In the genomic region with DNA sequence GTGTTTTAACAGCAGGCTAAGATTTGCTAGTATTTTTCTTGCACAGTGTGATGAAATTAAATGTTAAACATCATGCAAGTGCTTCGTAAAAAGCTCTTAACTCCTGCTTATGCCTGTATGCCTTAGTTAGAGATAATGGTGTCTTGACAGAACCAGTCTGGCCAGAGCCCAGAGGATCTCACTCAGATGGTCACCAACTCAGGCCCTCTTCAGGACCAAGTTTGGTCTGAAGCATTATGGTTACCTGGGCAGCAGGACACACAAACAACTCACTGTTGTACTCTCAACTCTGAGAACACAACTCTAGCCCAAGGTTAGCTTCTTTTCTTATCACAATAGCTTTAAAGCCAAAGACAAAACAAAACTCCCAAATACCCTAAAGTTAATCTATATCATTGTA, we compare ENCODE assay signal across 17 cellular contexts.
DNase-seq lines count a peak whose midpoint lies in the region; ATAC-seq and TF ChIP-seq lines count a peak whose summit lies in the region.
"Had no signal": no experiment of that assay in that cellular context is flagged by ENCODE, and none has a peak within 500 bp of the region (broad histone marks: within the 10 kb centered on the region; RNA-seq: fewer than 3 reads in every experiment).

No MANE protein-coding gene starts in this region.

- H3K4me1 ChIP-seq in cardiac muscle cell (ENCODE audit: low read depth) = no peaks in the 10 kb centered on the region
- peaks cover 0 to 20% of the 10 kb centered on the region in 2 donors for H3K4me1 ChIP-seq in right atrium auricular region
- no peaks in the 10 kb centered on the region for H3K4me1 ChIP-seq in gastroesophageal sphincter
- H3K4me1 ChIP-seq: A549, Caco-2 had no signal

- 33 to 50% methylated on average over 1 of the region's 1 CpG for whole genome bisulfite sequencing in gastroesophageal sphincter (ENCODE audit: low coverage in 1 of 2), 2 donors

- peak overlapping the region; percentile 42 for H3K27ac Mint-ChIP-seq in central memory CD8-positive, alpha-beta T cell (ENCODE audit: low read depth)
- H3K27ac Mint-ChIP-seq in mesothelial cell of epicardium = peak overlapping the region; percentile 87
- H3K27ac Mint-ChIP-seq: CD14-positive monocyte had no signal

- H3K27ac ChIP-seq in cardiac muscle cell (peak overlapping the region; percentile 12), right atrium auricular region (peak overlapping the region; percentile 36 to 59), gastroesophageal sphincter (no peak overlapping the region)
- H3K27ac ChIP-seq: A549, GM23248, HL-60 had no signal

- no peaks in the 10 kb centered on the region for H3K27me3 Mint-ChIP-seq in central memory CD8-positive, alpha-beta T cell
- H3K27me3 Mint-ChIP-seq in mesothelial cell of epicardium (ENCODE audit: low read depth) = no peaks in the 10 kb centered on the region
- H3K27me3 Mint-ChIP-seq: CD8-positive, alpha-beta memory T cell had no signal

- intact Hi-C loops in posterior vena cava (cut with DNase I) = no loop called here

- no peak for ATAC-seq in central memory CD8-positive, alpha-beta T cell (replicated peaks; ENCODE audit: extremely low read depth, poor library complexity, severe bottlenecking)
- no peak for ATAC-seq in gastroesophageal sphincter
- ATAC-seq: A549, GM12878, HCT116 had no signal

- H3K27me3 ChIP-seq in cardiac muscle cell (no peaks in the 10 kb centered on the region), right atrium auricular region (no peaks in the 10 kb centered on the region), gastroesophageal sphincter (no peaks in the 10 kb centered on the region)

- peaks cover 28% of the 10 kb centered on the region for H3K4me1 Mint-ChIP-seq in central memory CD8-positive, alpha-beta T cell
- H3K4me1 Mint-ChIP-seq in mesothelial cell of epicardium = peaks cover 7% of the 10 kb centered on the region
- H3K4me1 Mint-ChIP-seq: CD14-positive monocyte had no signal

- no peak for TF ChIP-seq EP300 in gastroesophageal sphincter (IDR thresholded peaks at IDR 0.05)

- H3K4me3 ChIP-seq in cardiac muscle cell (no peak overlapping the region), right atrium auricular region (no peak overlapping the region), gastroesophageal sphincter (no peak overlapping the region)
- H3K4me3 ChIP-seq: A549, GM12878, GM23248 had no signal

- no peak overlapping the region for H3K4me3 Mint-ChIP-seq in central memory CD8-positive, alpha-beta T cell
- no peak overlapping the region for H3K4me3 Mint-ChIP-seq in mesothelial cell of epicardium
- H3K4me3 Mint-ChIP-seq: CD14-positive monocyte; CD8-positive, alpha-beta memory T cell had no signal

- DNase-seq in central memory CD8-positive, alpha-beta T cell (ENCODE audit: low spot score in 2 of 2) = no peak
- peak in 1 of 2 donors; percentile 6 for DNase-seq in cardiac muscle cell (ENCODE audit: low read depth in 1 of 2, low spot score in 1 of 2)
- no peak for DNase-seq in right atrium auricular region (ENCODE audit: low spot score)
- DNase-seq in mesothelial cell of epicardium (ENCODE audit: low spot score in 2 of 2, unreplicated experiment in 2 of 2) = no peak
- no peak for DNase-seq in posterior vena cava (ENCODE audit: low spot score)
- no peak for DNase-seq in kidney tubule cell (ENCODE audit: low spot score)
- DNase-seq in CD1c-positive myeloid dendritic cell (ENCODE audit: extremely low spot score) = no peak
- DNase-seq: Caco-2; CD8-positive, alpha-beta memory T cell; DMS79; GM23248 had no signal

- no peak for TF ChIP-seq POLR2A in gastroesophageal sphincter (IDR thresholded peaks at IDR 0.05)

- peaks cover 31% of the 10 kb centered on the region for H3K36me3 ChIP-seq in cardiac muscle cell
- peaks cover 21% of the 10 kb centered on the region for H3K36me3 ChIP-seq in right atrium auricular region
- H3K36me3 ChIP-seq in gastroesophageal sphincter = peaks cover 0 to 25% of the 10 kb centered on the region in 2 donors

- H3K9me3 ChIP-seq in cardiac muscle cell (ENCODE audit: low read depth) (no peaks in the 10 kb centered on the region), right atrium auricular region (no peaks in the 10 kb centered on the region), gastroesophageal sphincter (no peaks in the 10 kb centered on the region)
- H3K9me3 ChIP-seq: A549, Caco-2 had no signal

- H3K9me3 Mint-ChIP-seq in central memory CD8-positive, alpha-beta T cell = no peaks in the 10 kb centered on the region
- no peaks in the 10 kb centered on the region for H3K9me3 Mint-ChIP-seq in mesothelial cell of epicardium

- TF ChIP-seq CTCF in cardiac muscle cell (IDR thresholded peaks at IDR 0.05; ENCODE audit: low read depth, low read length) (no peak), right atrium auricular region (IDR thresholded peaks at IDR 0.05) (no peak), mesothelial cell of epicardium (IDR thresholded peaks at IDR 0.05; ENCODE audit: unreplicated experiment) (no peak), gastroesophageal sphincter (IDR thresholded peaks at IDR 0.05) (no peak)

- peaks cover 13% of the 10 kb centered on the region for H3K36me3 Mint-ChIP-seq in central memory CD8-positive, alpha-beta T cell (ENCODE audit: insufficient read depth)
- peaks cover 21% of the 10 kb centered on the region for H3K36me3 Mint-ChIP-seq in mesothelial cell of epicardium
- H3K36me3 Mint-ChIP-seq: CD14-positive monocyte had no signal

Comparison
In these comparisons a context has a peak if more than half of its experiments do, and no peak if none do; other contexts are left out.
1. H3K27ac ChIP-seq: peak in cardiac muscle cell (single experiment) and right atrium auricular region (2 of 2); none in gastroesophageal sphincter (0 of 4).